Comparison of ENCODE assay signal across 1 cellular context in the genomic region with DNA sequence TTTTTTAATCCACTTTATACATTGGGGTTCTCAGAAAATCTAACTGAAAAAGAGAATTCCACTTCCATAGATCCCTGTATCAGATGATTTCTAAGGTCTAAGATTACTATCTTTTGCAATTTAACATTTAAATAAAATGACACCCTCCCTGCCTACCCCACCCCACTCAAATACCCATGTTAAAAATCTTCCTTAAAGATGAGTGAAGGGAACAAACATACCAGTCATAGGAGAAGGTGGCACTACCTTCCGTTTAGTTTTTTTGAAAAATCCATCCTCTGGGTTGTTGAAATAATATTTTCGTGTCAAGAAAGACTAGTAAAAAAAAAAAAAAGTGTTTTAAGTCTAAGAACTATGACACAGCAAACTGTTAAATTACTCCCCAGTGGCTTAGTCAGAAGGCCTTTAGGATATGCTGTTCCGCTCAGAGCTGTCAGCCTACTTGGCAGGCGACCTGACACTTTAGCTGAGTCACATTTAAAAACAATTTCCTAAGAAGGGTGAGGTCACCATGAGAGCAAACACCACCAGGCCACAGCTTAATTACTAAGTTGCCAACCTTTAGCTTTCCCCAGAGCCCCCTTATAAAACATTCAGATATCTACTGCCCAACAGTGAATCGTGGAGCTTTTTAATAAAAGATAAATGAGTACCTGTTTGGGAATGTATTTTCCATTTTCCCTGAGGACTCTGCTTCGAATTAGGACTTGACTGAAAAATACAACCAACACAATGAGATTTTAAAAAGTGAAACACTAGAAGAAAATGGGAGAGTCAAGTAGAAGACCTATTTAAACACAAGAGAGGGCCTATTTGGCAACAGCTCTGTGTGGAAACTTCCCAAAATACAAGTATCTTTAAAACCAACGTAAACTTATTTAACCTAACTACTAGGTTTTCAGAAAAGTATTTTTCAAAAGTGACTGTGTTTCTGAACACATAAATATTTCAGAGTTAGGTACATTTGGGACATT.
A peak's percentile ranks its signal among the peaks of the same experiment; 100 is the strongest.
TF ChIP-seq lines count a peak whose summit lies in the region.

No MANE protein-coding gene starts in this region.

TF ChIP-seq in K562, 482 proteins besides CTCF, POLR2A, EP300 and RAD21 (continues in another document):
- TF ChIP-seq SMARCA4 (IDR thresholded peaks at IDR 0.05) (peak; percentile 96), KDM1A (IDR thresholded peaks at IDR 0.05) (peak in 1 of 2 experiments; percentile 20; a peak in 1 of 4 replicates), ZNF609 (CRISPR knock-in tag; IDR thresholded peaks at IDR 0.05; ENCODE audit: borderline replicate concordance) (no peak), TAF15 (IDR thresholded peaks at IDR 0.05; ENCODE audit: low read depth, low read length) (no peak), FOXA1 (IDR thresholded peaks at IDR 0.05; ENCODE audit: borderline replicate concordance) (no peak), BCLAF1 (IDR thresholded peaks at IDR 0.05; ENCODE audit: borderline replicate concordance in 1 of 2, control insufficient read depth in 1 of 2, low read depth in 2 of 2, low read length in 1 of 2) (peak in 1 of 2 experiments; percentile 80; a peak in 1 of 4 replicates), HMG20A (CRISPR knock-in tag; conservative IDR thresholded peaks at IDR 0.05) (0 out of 2 replicates have a peak, but pooled peaks have one; percentile 4), TAF1 (IDR thresholded peaks at IDR 0.05; ENCODE audit: control insufficient read depth, extremely low read depth, insufficient read depth, low read length, severe bottlenecking) (peak; percentile 70), MAFG (tag; conservative IDR thresholded peaks at IDR 0.05) (peak; percentile 99), HOMEZ (CRISPR knock-in tag; IDR thresholded peaks at IDR 0.05) (no peak), ZFPM2 (CRISPR knock-in tag; IDR thresholded peaks at IDR 0.05) (no peak), YY1 (IDR thresholded peaks at IDR 0.05; ENCODE audit: borderline replicate concordance in 1 of 3, control insufficient read depth in 1 of 3, extremely low read depth in 1 of 3, insufficient read depth in 3 of 3, insufficient read length in 1 of 3, insufficient replicate concordance in 2 of 3, low read depth in 1 of 3, low read length in 2 of 3) (no peak), CBX2 (IDR thresholded peaks at IDR 0.05; ENCODE audit: insufficient read depth, low read length, poor library complexity, severe bottlenecking) (no peak), MXI1 (IDR thresholded peaks at IDR 0.05; ENCODE audit: low read depth, low read length) (no peak; the same call in 1 of the 2 replicates), ZNF174 (CRISPR knock-in tag; IDR thresholded peaks at IDR 0.05) (no peak), CCAR2 (IDR thresholded peaks at IDR 0.05; ENCODE audit: low read depth, low read length) (no peak), CREBBP (IDR thresholded peaks at IDR 0.05; ENCODE audit: low read depth, low read length) (no peak), RNF2 (IDR thresholded peaks at IDR 0.05) (peak; percentile 83), ZNF780A (CRISPR knock-in tag; IDR thresholded peaks at IDR 0.05) (no peak), DPF2 (IDR thresholded peaks at IDR 0.05) (peak; percentile 98), STAT5A (IDR thresholded peaks at IDR 0.05; ENCODE audit: borderline replicate concordance, low read length) (peak; percentile 63; the same call in 1 of the 2 replicates), CLOCK (CRISPR knock-in tag; IDR thresholded peaks at IDR 0.05; ENCODE audit: borderline replicate concordance) (no peak; the same call in 1 of the 2 replicates), REST (CRISPR knock-in tag; IDR thresholded peaks at IDR 0.05; ENCODE audit: low read depth) (no peak), RFX7 (CRISPR knock-in tag; IDR thresholded peaks at IDR 0.05) (no peak), HDAC1 (IDR thresholded peaks at IDR 0.05) (no peak; a peak in 1 of 4 replicates), BRF1 (IDR thresholded peaks at IDR 0.05; ENCODE audit: borderline replicate concordance, extremely low read depth, insufficient read length) (no peak), RFX1 (IDR thresholded peaks at IDR 0.05) (no peak; the same call in 1 of the 2 replicates), ZNF311 (CRISPR knock-in tag; IDR thresholded peaks at IDR 0.05) (peak; percentile 62; the same call in 1 of the 2 replicates), ETS2 (tag; IDR thresholded peaks at IDR 0.05; ENCODE audit: borderline replicate concordance, poor library complexity, severe bottlenecking) (no peak), HCFC1 (IDR thresholded peaks at IDR 0.05; ENCODE audit: low read depth, low read length) (no peak)
- TF ChIP-seq, protein P1, sequence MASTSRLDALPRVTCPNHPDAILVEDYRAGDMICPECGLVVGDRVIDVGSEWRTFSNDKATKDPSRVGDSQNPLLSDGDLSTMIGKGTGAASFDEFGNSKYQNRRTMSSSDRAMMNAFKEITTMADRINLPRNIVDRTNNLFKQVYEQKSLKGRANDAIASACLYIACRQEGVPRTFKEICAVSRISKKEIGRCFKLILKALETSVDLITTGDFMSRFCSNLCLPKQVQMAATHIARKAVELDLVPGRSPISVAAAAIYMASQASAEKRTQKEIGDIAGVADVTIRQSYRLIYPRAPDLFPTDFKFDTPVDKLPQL (IDR thresholded peaks at IDR 0.05; ENCODE audit: extremely low read depth, insufficient read length): no peak
- TF ChIP-seq, protein P2, sequence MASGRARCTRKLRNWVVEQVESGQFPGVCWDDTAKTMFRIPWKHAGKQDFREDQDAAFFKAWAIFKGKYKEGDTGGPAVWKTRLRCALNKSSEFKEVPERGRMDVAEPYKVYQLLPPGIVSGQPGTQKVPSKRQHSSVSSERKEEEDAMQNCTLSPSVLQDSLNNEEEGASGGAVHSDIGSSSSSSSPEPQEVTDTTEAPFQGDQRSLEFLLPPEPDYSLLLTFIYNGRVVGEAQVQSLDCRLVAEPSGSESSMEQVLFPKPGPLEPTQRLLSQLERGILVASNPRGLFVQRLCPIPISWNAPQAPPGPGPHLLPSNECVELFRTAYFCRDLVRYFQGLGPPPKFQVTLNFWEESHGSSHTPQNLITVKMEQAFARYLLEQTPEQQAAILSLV (tag; IDR thresholded peaks at IDR 0.05): 0 out of 2 replicates have a peak, but pooled peaks have one; percentile 30
- TF ChIP-seq, protein P3, sequence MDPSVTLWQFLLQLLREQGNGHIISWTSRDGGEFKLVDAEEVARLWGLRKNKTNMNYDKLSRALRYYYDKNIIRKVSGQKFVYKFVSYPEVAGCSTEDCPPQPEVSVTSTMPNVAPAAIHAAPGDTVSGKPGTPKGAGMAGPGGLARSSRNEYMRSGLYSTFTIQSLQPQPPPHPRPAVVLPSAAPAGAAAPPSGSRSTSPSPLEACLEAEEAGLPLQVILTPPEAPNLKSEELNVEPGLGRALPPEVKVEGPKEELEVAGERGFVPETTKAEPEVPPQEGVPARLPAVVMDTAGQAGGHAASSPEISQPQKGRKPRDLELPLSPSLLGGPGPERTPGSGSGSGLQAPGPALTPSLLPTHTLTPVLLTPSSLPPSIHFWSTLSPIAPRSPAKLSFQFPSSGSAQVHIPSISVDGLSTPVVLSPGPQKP (CRISPR knock-in tag; IDR thresholded peaks at IDR 0.05): no peak
